Comparison of ENCODE assay signal across 14 cellular contexts in genomic region chr6:15510536-15511247, GRCh38.
DNase-seq lines count a peak whose midpoint lies in the region; ATAC-seq and TF ChIP-seq lines count a peak whose summit lies in the region.
"Had no signal": no experiment of that assay in that cellular context is flagged by ENCODE, and none has a peak within 500 bp of the region (broad histone marks: within the 10 kb centered on the region; RNA-seq: fewer than 3 reads in every experiment).

No MANE protein-coding gene starts in this region.

- TF ChIP-seq POLR2A in gastrocnemius medialis (IDR thresholded peaks at IDR 0.05): no peak

- no peak for TF ChIP-seq CTCF in endothelial cell (IDR thresholded peaks at IDR 0.05; ENCODE audit: unreplicated experiment)
- TF ChIP-seq CTCF in gastrocnemius medialis (IDR thresholded peaks at IDR 0.05 in 4 of 5, conservative IDR thresholded peaks at IDR 0.05 in 1 of 5): peak in 1 of 5 experiments; percentile 14

- H3K4me3 ChIP-seq in gastrocnemius medialis: no peak overlapping the region
- H3K4me3 ChIP-seq: body of pancreas, uterus had no signal

- intact Hi-C loops in gastrocnemius medialis (cut with DNase I; ENCODE audit: low total_unique reads): loop anchor here (2.0 to 10.0 kb wide), 4 partner anchors 84 to 622 kb away; no protein-coding TSS in a partner anchor

- H3K4me1 Mint-ChIP-seq in activated T-cell treated with anti-CD3 and anti-CD28 coated beads, Interleukin-2, amount 50 U/mL, for 24 hours (ENCODE audit: low read depth): peaks cover 2% of the 10 kb centered on the region
- H3K4me1 Mint-ChIP-seq in T-helper 17 cell: peaks cover 11% of the 10 kb centered on the region
- peaks cover 15% of the 10 kb centered on the region for H3K4me1 Mint-ChIP-seq in endothelial cell (ENCODE audit: unreplicated experiment)

- in situ Hi-C loops in gastrocnemius medialis (cut with MboI; ENCODE audit: low sequenced_read_pairs in 4 of 4): loop anchor here in 2 of 4 donors (10.0 to 25.0 kb wide), 2 partner anchors 102 to 114 kb away; no protein-coding TSS in a partner anchor

- H3K27ac Mint-ChIP-seq in activated T-cell treated with anti-CD3 and anti-CD28 coated beads, Interleukin-2, amount 50 U/mL, for 24 hours: peak overlapping the region; percentile 86
- H3K27ac Mint-ChIP-seq in T-helper 17 cell (peak overlapping the region; percentile 67), endothelial cell (ENCODE audit: unreplicated experiment) (peak overlapping the region; percentile 74)

- H3K9me3 Mint-ChIP-seq in activated T-cell treated with anti-CD3 and anti-CD28 coated beads, Interleukin-2, amount 50 U/mL, for 24 hours: no peaks in the 10 kb centered on the region
- H3K9me3 Mint-ChIP-seq in endothelial cell (ENCODE audit: unreplicated experiment): no peaks in the 10 kb centered on the region
- H3K9me3 Mint-ChIP-seq: T-cell had no signal

- H3K4me3 Mint-ChIP-seq in activated T-cell treated with anti-CD3 and anti-CD28 coated beads, Interleukin-2, amount 50 U/mL, for 24 hours: no peak overlapping the region
- no peak overlapping the region for H3K4me3 Mint-ChIP-seq in T-helper 17 cell
- peak overlapping the region; percentile 37 for H3K4me3 Mint-ChIP-seq in endothelial cell (ENCODE audit: unreplicated experiment)
- H3K4me3 Mint-ChIP-seq: T-cell had no signal

- no peaks in the 10 kb centered on the region for H3K9me3 ChIP-seq in T-helper 17 cell (ENCODE audit: control insufficient read depth, low read length, poor library complexity, severe bottlenecking)
- H3K9me3 ChIP-seq in gastrocnemius medialis: no peaks in the 10 kb centered on the region
- H3K9me3 ChIP-seq: body of pancreas, uterus had no signal

- peaks cover 36 to 55% of the 10 kb centered on the region in 2 donors for H3K4me1 ChIP-seq in gastrocnemius medialis
- H3K4me1 ChIP-seq: uterus had no signal

- no peak for DNase-seq in activated T-cell treated with anti-CD3 and anti-CD28 coated beads, Interleukin-2, amount 50 U/mL, for 24 hours
- DNase-seq in activated T-cell treated with anti-CD3 and anti-CD28 coated beads, Interleukin-2, amount 50 U/mL, for 48 hours: no peak
- DNase-seq in T-helper 17 cell (no peak), endothelial cell (ENCODE audit: low spot score) (no peak), gastrocnemius medialis (peak; percentile 58 to 80), midbrain (lab: John Stamatoyannopoulos, UW) (no peak)
- DNase-seq in stimulated activated CD4-positive, alpha-beta T cell treated with anti-CD3 and anti-CD28 coated beads, Interleukin-12 subunit alpha, Interleukin-12 subunit beta, amount 100 ng/mL, for 4 hours: no peak
- no peak for DNase-seq in stimulated activated CD4-positive, alpha-beta T cell treated with anti-CD3 and anti-CD28 coated beads, Interleukin-1b, Interleukin-23, amount 100 ng/mL, for 48 hours
- DNase-seq: body of pancreas, DMS79 treated with DMSO at 0.1 percent for 48 hours, NCI-H187 treated with DMSO at 0.1 percent for 48 hours, SHP77, T-cell, uterus had no signal

- ATAC-seq in T-helper 17 cell (no peak), gastrocnemius medialis (peak; percentile 34 to 49)
- ATAC-seq: body of pancreas, T-cell had no signal

- H3K27ac ChIP-seq in gastrocnemius medialis: peak overlapping the region; percentile 86 to 92 (median 88)
- H3K27ac ChIP-seq: body of pancreas, uterus had no signal

- H3K36me3 ChIP-seq in gastrocnemius medialis: peaks cover 0 to 7% of the 10 kb centered on the region in 2 donors
- H3K36me3 ChIP-seq: uterus had no signal

- H3K27me3 Mint-ChIP-seq in activated T-cell treated with anti-CD3 and anti-CD28 coated beads, Interleukin-2, amount 50 U/mL, for 24 hours: no peaks in the 10 kb centered on the region
- no peaks in the 10 kb centered on the region for H3K27me3 Mint-ChIP-seq in T-helper 17 cell
- H3K27me3 Mint-ChIP-seq in endothelial cell (ENCODE audit: unreplicated experiment): peaks cover 17% of the 10 kb centered on the region
- H3K27me3 Mint-ChIP-seq: T-cell had no signal

- H3K27me3 ChIP-seq in gastrocnemius medialis: no peaks in the 10 kb centered on the region
- H3K27me3 ChIP-seq: body of pancreas, uterus had no signal

- H3K36me3 Mint-ChIP-seq in activated T-cell treated with anti-CD3 and anti-CD28 coated beads, Interleukin-2, amount 50 U/mL, for 24 hours (ENCODE audit: low read depth): peaks cover 99% of the 10 kb centered on the region
- H3K36me3 Mint-ChIP-seq in T-helper 17 cell (ENCODE audit: low read depth) (peaks cover 8% of the 10 kb centered on the region), endothelial cell (ENCODE audit: low read depth, unreplicated experiment) (peaks cover 65% of the 10 kb centered on the region)

Comparison
In these comparisons a context has a peak if more than half of its experiments do, and no peak if none do; other contexts are left out.
1. DNase-seq: peak in gastrocnemius medialis (2 of 2); none in activated T-cell treated with anti-CD3 and anti-CD28 coated beads, Interleukin-2, amount 50 U/mL, for 24 hours (single experiment), activated T-cell treated with anti-CD3 and anti-CD28 coated beads, Interleukin-2, amount 50 U/mL, for 48 hours (0 of 2), T-helper 17 cell (0 of 3), endothelial cell (single experiment), stimulated activated CD4-positive, alpha-beta T cell treated with anti-CD3 and anti-CD28 coated beads, Interleukin-12 subunit alpha, Interleukin-12 subunit beta, amount 100 ng/mL, for 4 hours (single experiment), stimulated activated CD4-positive, alpha-beta T cell treated with anti-CD3 and anti-CD28 coated beads, Interleukin-1b, Interleukin-23, amount 100 ng/mL, for 48 hours (single experiment) and midbrain (single experiment).
2. Peak in every context shown above with its lines, with median percentiles within 50 percentile points of each other: H3K27ac Mint-ChIP-seq.